In genomic region chr6:144695858-144696533, GRCh38 we compare ENCODE assay signal across 21 cellular contexts.
DNase-seq lines count a peak whose midpoint lies in the region; ATAC-seq, FAIRE-seq and TF ChIP-seq lines count a peak whose summit lies in the region.
"Had no signal": no experiment of that assay in that cellular context is flagged by ENCODE, and none has a peak within 500 bp of the region (broad histone marks: within the 10 kb centered on the region; RNA-seq: fewer than 3 reads in every experiment).

No MANE protein-coding gene starts in this region.

- H3K36me3 ChIP-seq in HEK293 (ENCODE audit: control insufficient read depth in 2 of 2, insufficient read depth in 1 of 2, low read length in 2 of 2) (no peaks in the 10 kb centered on the region), osteoblast (ENCODE audit: insufficient read depth, low read length) (no peaks in the 10 kb centered on the region), GM23248 (ENCODE audit: low read depth) (peaks cover 11% of the 10 kb centered on the region; the same call in 1 of the 2 replicates)
- H3K36me3 ChIP-seq: BE2C had no signal

- H3K27me3 ChIP-seq in osteoblast (ENCODE audit: insufficient read depth, low read length) (no peaks in the 10 kb centered on the region), GM23248 (replicated peaks; ENCODE audit: insufficient read depth) (no peaks in the 10 kb centered on the region)
- H3K27me3 ChIP-seq: BE2C had no signal

- H3K4me3 ChIP-seq in A549 (no peak overlapping the region), HEK293 (ENCODE audit: low read depth, low read length) (no peak overlapping the region), osteoblast (ENCODE audit: insufficient read depth, low read length) (no peak overlapping the region), GM23248 (no peak overlapping the region)

- no peak for TF ChIP-seq RAD21 in A549 (conservative IDR thresholded peaks at IDR 0.05 in 1 of 2, IDR thresholded peaks at IDR 0.05 in 1 of 2)

- CTCF ChIA-PET in A549 (lab: Yijun Ruan, JAX), result no interaction called here
- CTCF ChIA-PET in HEK293 (lab: Yijun Ruan, JAX), result no interaction called here

- TF ChIP-seq POLR2A in A549 (IDR thresholded peaks at IDR 0.05; ENCODE audit: low read length), result no peak

- ATAC-seq in A549 (no peak), HG02571 (IDR thresholded peaks at IDR 0.05; ENCODE audit: unreplicated experiment) (no peak), Right ventricle myocardium inferior (no peak)
- ATAC-seq: CD8-positive, alpha-beta T cell had no signal

- DNase-seq in A549 (ENCODE audit: low read depth in 1 of 2, low spot score in 1 of 2), result no peak
- DNase-seq in osteoblast (ENCODE audit: insufficient read length, low spot score, missing footprints), result peak; percentile 62
- DNase-seq in Right ventricle myocardium inferior (ENCODE audit: missing footprints), result no peak
- DNase-seq in GM23248, result no peak
- DNase-seq: BE2C; CD8-positive, alpha-beta T cell; COR-L47; DMS153; DMS79 treated with DMSO at 0.1 percent for 48 hours; EL; GOT3; H9 had no signal

- no peaks in the 10 kb centered on the region for H4K20me1 ChIP-seq in osteoblast (ENCODE audit: insufficient read depth, low read length)
- no peaks in the 10 kb centered on the region for H4K20me1 ChIP-seq in GM23248 (ENCODE audit: insufficient read depth)

- no peaks in the 10 kb centered on the region for H3F3A ChIP-seq in GM23248 (ENCODE audit: insufficient read depth)

- intact Hi-C loops in Right ventricle myocardium inferior (cut with DNase I), result no loop called here

- no peaks in the 10 kb centered on the region for H3K9me3 ChIP-seq in A549
- H3K9me3 ChIP-seq in HEK293 (ENCODE audit: control insufficient read depth, insufficient read depth, low read depth, low read length), result no peaks in the 10 kb centered on the region
- no peaks in the 10 kb centered on the region for H3K9me3 ChIP-seq in osteoblast (ENCODE audit: low read depth, low read length)
- H3K9me3 ChIP-seq in GM23248 (ENCODE audit: low read depth), result no peaks in the 10 kb centered on the region

- peaks cover 8% of the 10 kb centered on the region for H3K4me1 ChIP-seq in A549
- no peaks in the 10 kb centered on the region for H3K4me1 ChIP-seq in HEK293 (ENCODE audit: control insufficient read depth, insufficient read depth, low read length)
- H3K4me1 ChIP-seq in osteoblast (ENCODE audit: insufficient read depth, low read length), result no peaks in the 10 kb centered on the region
- H3K4me1 ChIP-seq in GM23248 (ENCODE audit: insufficient read depth), result peaks cover 9% of the 10 kb centered on the region; the same call in 1 of the 2 replicates

- POLR2A ChIA-PET in A549 (lab: Yijun Ruan, JAX), result no interaction called here
- POLR2A ChIA-PET in HEK293 (lab: Yijun Ruan, JAX), result no interaction called here

- H3K79me2 ChIP-seq in osteoblast (ENCODE audit: insufficient read depth, low read length) (peaks cover 2% of the 10 kb centered on the region), GM23248 (ENCODE audit: insufficient read depth) (peaks cover 39% of the 10 kb centered on the region)

- WGBS in A549 (ENCODE audit: missing lambda C conversion rate), result 87% methylated on average over 3 of the region's 3 CpGs
- WGBS in GM23248 (ENCODE audit: low coverage in 1 of 2, low lambda C conversion rate in 2 of 2, missing lambda C conversion rate in 2 of 2), 2 experiments, result 97 to 99% methylated on average over 3 of the region's 3 CpGs

- FAIRE-seq in A549 (lab: Jason Lieb, UNC) (no peak), endometrium (lab: Jason Lieb, UNC) (peak; percentile 82)
- FAIRE-seq: A204.1, D721Med, G401.6, GM12891 had no signal

- no peak for TF ChIP-seq EP300 in A549 (IDR thresholded peaks at IDR 0.05)

- in situ Hi-C loops in GM23248 (cut with MboI), result no loop called here

- peak overlapping the region; percentile 61; the same call in 2 of the 3 replicates for H3K4me2 ChIP-seq in A549
- H3K4me2 ChIP-seq in osteoblast (ENCODE audit: insufficient read depth, low read length), result no peak overlapping the region
- no peak overlapping the region for H3K4me2 ChIP-seq in GM23248 (ENCODE audit: unreplicated experiment)

- H3K27ac ChIP-seq in A549 (no peak overlapping the region), HEK293 (ENCODE audit: extremely low read depth, low read depth, low read length) (no peak overlapping the region), osteoblast (ENCODE audit: low read depth, low read length) (no peak overlapping the region), GM23248 (no peak overlapping the region)
- H3K27ac ChIP-seq: C4-2B, HL-60 had no signal

- no peak overlapping the region for H3K9ac ChIP-seq in GM23248

- TF ChIP-seq CTCF in A549 (IDR thresholded peaks at IDR 0.05) (no peak), HEK293 (tag by site-specific recombination; IDR thresholded peaks at IDR 0.05) (no peak), osteoblast (IDR thresholded peaks at IDR 0.05; ENCODE audit: extremely low read depth, low read depth, low read length) (no peak)

- H3K9me2 ChIP-seq in GM23248 (ENCODE audit: insufficient read depth), result no peaks in the 10 kb centered on the region

- H2AFZ ChIP-seq in osteoblast (ENCODE audit: low read length), result no peak overlapping the region
- no peak overlapping the region for H2AFZ ChIP-seq in GM23248

TF ChIP-seq in A549, 52 proteins besides CTCF, POLR2A, EP300 and RAD21:
- TF ChIP-seq HOXB5 (CRISPR knock-in tag; IDR thresholded peaks at IDR 0.05), result no peak
- no peak for TF ChIP-seq HES2 (IDR thresholded peaks at IDR 0.05)
- no peak for TF ChIP-seq FOXS1 (CRISPR knock-in tag; IDR thresholded peaks at IDR 0.05)
- no peak for TF ChIP-seq JUN (IDR thresholded peaks at IDR 0.05)
- no peak for TF ChIP-seq REST (IDR thresholded peaks at IDR 0.05)
- TF ChIP-seq GATA3 (IDR thresholded peaks at IDR 0.05; ENCODE audit: borderline replicate concordance), result no peak
- TF ChIP-seq ZFP36 (IDR thresholded peaks at IDR 0.05; ENCODE audit: borderline replicate concordance, partially characterized antibody), result no peak

TF ChIP-seq in HEK293, 187 proteins besides CTCF, POLR2A, EP300 and RAD21:
- 0 out of 2 replicates have a peak, but pooled peaks have one; percentile 34 for TF ChIP-seq TCF7L2 (IDR thresholded peaks at IDR 0.05; ENCODE audit: borderline replicate concordance, low read depth, low read length)
- peak; percentile 66 for TF ChIP-seq FEZF1 (tag by site-specific recombination; IDR thresholded peaks at IDR 0.05)
- no peak for TF ChIP-seq ZNF518A (tag by site-specific recombination; conservative IDR thresholded peaks at IDR 0.05; ENCODE audit: low read depth)
- peak; percentile 70; the same call in 1 of the 2 replicates for TF ChIP-seq ZNF843 (tag by site-specific recombination; IDR thresholded peaks at IDR 0.05)
